ENCODE assay signal across 24 cellular contexts in genomic region chr3:45313743-45314403, GRCh38.
DNase-seq lines count a peak whose midpoint lies in the region; ATAC-seq and TF ChIP-seq lines count a peak whose summit lies in the region.
"Had no signal": no experiment of that assay in that cellular context is flagged by ENCODE, and none has a peak within 500 bp of the region (broad histone marks: within the 10 kb centered on the region; RNA-seq: fewer than 3 reads in every experiment).

No MANE protein-coding gene starts in this region.

- no peaks in the 10 kb centered on the region for H3K36me3 ChIP-seq in HUES48 (ENCODE audit: control insufficient read depth, insufficient read depth, low read length)
- H3K36me3 ChIP-seq in esophagus muscularis mucosa = no peaks in the 10 kb centered on the region
- H3K36me3 ChIP-seq: BLaER1 had no signal

- H3K4me1 ChIP-seq in HUES48 (ENCODE audit: control insufficient read depth, insufficient read depth, low read length) (peaks cover 53% of the 10 kb centered on the region), esophagus muscularis mucosa (no peaks in the 10 kb centered on the region)
- H3K4me1 ChIP-seq: BLaER1 had no signal

- TF ChIP-seq CTCF in WTC11 (IDR thresholded peaks at IDR 0.05) (no peak), esophagus muscularis mucosa (IDR thresholded peaks at IDR 0.05) (no peak), osteocyte (IDR thresholded peaks at IDR 0.05) (no peak)

- H3K4me3 ChIP-seq in HUES48 (ENCODE audit: low read depth, low read length) = no peak overlapping the region
- H3K4me3 ChIP-seq in esophagus muscularis mucosa = no peak overlapping the region
- H3K4me3 ChIP-seq: BLaER1 had no signal

- H3K9ac ChIP-seq in HUES48 (ENCODE audit: low read depth, low read length) = no peak overlapping the region
- H3K9ac ChIP-seq: BLaER1, KMS-11, SK-N-SH had no signal

- no peak for TF ChIP-seq POLR2A in esophagus muscularis mucosa (IDR thresholded peaks at IDR 0.05; ENCODE audit: low read depth)

- H3K27me3 Mint-ChIP-seq in WTC11 (ENCODE audit: low read depth) (no peaks in the 10 kb centered on the region; the same call in 1 of the 2 replicates), osteocyte (ENCODE audit: unreplicated experiment) (peaks cover 42% of the 10 kb centered on the region), T-cell (peaks cover 17 to 21% of the 10 kb centered on the region in 2 donors)

- no peak for DNase-seq in WTC11 (ENCODE audit: low spot score)
- DNase-seq in esophagus muscularis mucosa (ENCODE audit: extremely low spot score) = peak; percentile 82
- peak; percentile 38 for DNase-seq in osteocyte (ENCODE audit: extremely low spot score, unreplicated experiment)
- DNase-seq in activated gamma-delta T cell (lab: John Stamatoyannopoulos, UW) = no peak
- no peak for DNase-seq in T-cell
- no peak for DNase-seq in NCI-H2081 (lab: John Stamatoyannopoulos, UW)
- DNase-seq in caudate nucleus (lab: John Stamatoyannopoulos, UW) = no peak
- DNase-seq: CD4-positive, CD25-positive, alpha-beta regulatory T cell; DMS53; IMR-90; NCI-H1048; NCI-H1417; NCI-H1694 treated with DMSO at 0.1 percent for 48 hours; NCI-H2081 treated with DMSO at 0.1 percent for 48 hours; NCI-H2171; NCI-H226; NCI-H524; NCI-H774; PC-3; SK-N-SH; SW 1271 had no signal

- peak overlapping the region; percentile 81 for H3K27ac ChIP-seq in HUES48 (ENCODE audit: low read depth, low read length)
- H3K27ac ChIP-seq in esophagus muscularis mucosa (replicated peaks in 1 of 4) = no peak overlapping the region
- H3K27ac ChIP-seq in caudate nucleus (ENCODE audit: low read depth, low read length) = no peak overlapping the region
- H3K27ac ChIP-seq: BLaER1, KMS-11 had no signal

- intact Hi-C loops in esophagus muscularis mucosa (cut with DNase I) = no loop called here

- H3K9me3 Mint-ChIP-seq in WTC11 = peaks cover 4% of the 10 kb centered on the region
- no peaks in the 10 kb centered on the region for H3K9me3 Mint-ChIP-seq in osteocyte (ENCODE audit: unreplicated experiment)
- no peaks in the 10 kb centered on the region for H3K9me3 Mint-ChIP-seq in T-cell

- CTCF ChIA-PET in WTC11 (lab: Charles Lee) = interaction anchor here (0.7 to 1.6 kb wide), 2 partner anchors 8 to 197 kb away, joined by 3 to 6 read pairs; no protein-coding TSS in a partner anchor
- CTCF ChIA-PET in T-cell (lab: Charles Lee) = no interaction called here

- TF ChIP-seq EP300 in esophagus muscularis mucosa (IDR thresholded peaks at IDR 0.05) = no peak

- no peaks in the 10 kb centered on the region for H3K27me3 ChIP-seq in HUES48 (ENCODE audit: control insufficient read depth, insufficient read depth, low read length)
- H3K27me3 ChIP-seq in esophagus muscularis mucosa = peaks cover 0 to 37% (median 0%) of the 10 kb centered on the region in 4 donors
- H3K27me3 ChIP-seq: BLaER1 had no signal

- H3K4me3 Mint-ChIP-seq in WTC11 (no peak overlapping the region), osteocyte (ENCODE audit: unreplicated experiment) (no peak overlapping the region), T-cell (no peak overlapping the region)
- H3K4me3 Mint-ChIP-seq: CD4-positive, CD25-positive, alpha-beta regulatory T cell had no signal

- no peaks in the 10 kb centered on the region for H3K36me3 Mint-ChIP-seq in WTC11
- H3K36me3 Mint-ChIP-seq in osteocyte (ENCODE audit: unreplicated experiment) = no peaks in the 10 kb centered on the region
- no peaks in the 10 kb centered on the region for H3K36me3 Mint-ChIP-seq in T-cell
- H3K36me3 Mint-ChIP-seq: CD4-positive, CD25-positive, alpha-beta regulatory T cell had no signal

- whole genome bisulfite sequencing in esophagus muscularis mucosa = 45% methylated on average over 8 of the region's 8 CpGs

- ATAC-seq in WTC11 = no peak; the same call in 1 of the 2 replicates
- no peak for ATAC-seq in T-cell (replicated peaks in 1 of 4)
- ATAC-seq: PC-3 had no signal

- H3K27ac Mint-ChIP-seq in WTC11 (peak overlapping the region; percentile 93), osteocyte (ENCODE audit: unreplicated experiment) (no peak overlapping the region), T-cell (no peak overlapping the region)

- POLR2A ChIA-PET in WTC11 (lab: Charles Lee) = no interaction called here
- POLR2A ChIA-PET in T-cell (lab: Charles Lee) = no interaction called here

- H3K9me3 ChIP-seq in HUES48 (ENCODE audit: control insufficient read depth, insufficient read depth, low read length) = no peaks in the 10 kb centered on the region
- no peaks in the 10 kb centered on the region for H3K9me3 ChIP-seq in esophagus muscularis mucosa
- H3K9me3 ChIP-seq: BLaER1, SK-N-SH had no signal

- H3K4me1 Mint-ChIP-seq in WTC11 (peaks cover 71% of the 10 kb centered on the region), osteocyte (ENCODE audit: unreplicated experiment) (no peaks in the 10 kb centered on the region), T-cell (no peaks in the 10 kb centered on the region)
- H3K4me1 Mint-ChIP-seq: CD4-positive, CD25-positive, alpha-beta regulatory T cell had no signal

TF ChIP-seq in WTC11, 78 proteins besides CTCF, POLR2A, EP300 and RAD21 (continues in another document):
- TF ChIP-seq ZNF425 (CRISPR knock-in tag; conservative IDR thresholded peaks at IDR 0.05) (no peak), MLX (CRISPR knock-in tag; IDR thresholded peaks at IDR 0.05) (no peak), ZNF138 (CRISPR knock-in tag; conservative IDR thresholded peaks at IDR 0.05) (no peak), OVOL2 (CRISPR knock-in tag; IDR thresholded peaks at IDR 0.05; ENCODE audit: borderline replicate concordance) (no peak), STAT6 (CRISPR knock-in tag; conservative IDR thresholded peaks at IDR 0.05; ENCODE audit: low read depth) (no peak), ETV6 (CRISPR knock-in tag; IDR thresholded peaks at IDR 0.05) (no peak), ZNF423 (CRISPR knock-in tag; IDR thresholded peaks at IDR 0.05) (no peak)
- TF ChIP-seq, protein P1, sequence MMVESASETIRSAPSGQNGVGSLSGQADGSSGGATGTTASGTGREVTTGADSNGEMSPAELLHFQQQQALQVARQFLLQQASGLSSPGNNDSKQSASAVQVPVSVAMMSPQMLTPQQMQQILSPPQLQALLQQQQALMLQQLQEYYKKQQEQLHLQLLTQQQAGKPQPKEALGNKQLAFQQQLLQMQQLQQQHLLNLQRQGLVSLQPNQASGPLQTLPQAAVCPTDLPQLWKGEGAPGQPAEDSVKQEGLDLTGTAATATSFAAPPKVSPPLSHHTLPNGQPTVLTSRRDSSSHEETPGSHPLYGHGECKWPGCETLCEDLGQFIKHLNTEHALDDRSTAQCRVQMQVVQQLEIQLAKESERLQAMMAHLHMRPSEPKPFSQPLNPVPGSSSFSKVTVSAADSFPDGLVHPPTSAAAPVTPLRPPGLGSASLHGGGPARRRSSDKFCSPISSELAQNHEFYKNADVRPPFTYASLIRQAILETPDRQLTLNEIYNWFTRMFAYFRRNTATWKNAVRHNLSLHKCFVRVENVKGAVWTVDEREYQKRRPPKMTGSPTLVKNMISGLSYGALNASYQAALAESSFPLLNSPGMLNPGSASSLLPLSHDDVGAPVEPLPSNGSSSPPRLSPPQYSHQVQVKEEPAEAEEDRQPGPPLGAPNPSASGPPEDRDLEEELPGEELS (CRISPR knock-in tag; IDR thresholded peaks at IDR 0.05) = no peak

Comparison
In these comparisons a context has a peak if more than half of its experiments do, and no peak if none do; other contexts are left out.
1. DNase-seq: peak in esophagus muscularis mucosa (single experiment) and osteocyte (single experiment); none in WTC11 (single experiment), activated gamma-delta T cell (single experiment), T-cell (0 of 34), NCI-H2081 (0 of 2) and caudate nucleus (0 of 61).